7 cellular contexts compared by ENCODE assay signal in the genomic region with DNA sequence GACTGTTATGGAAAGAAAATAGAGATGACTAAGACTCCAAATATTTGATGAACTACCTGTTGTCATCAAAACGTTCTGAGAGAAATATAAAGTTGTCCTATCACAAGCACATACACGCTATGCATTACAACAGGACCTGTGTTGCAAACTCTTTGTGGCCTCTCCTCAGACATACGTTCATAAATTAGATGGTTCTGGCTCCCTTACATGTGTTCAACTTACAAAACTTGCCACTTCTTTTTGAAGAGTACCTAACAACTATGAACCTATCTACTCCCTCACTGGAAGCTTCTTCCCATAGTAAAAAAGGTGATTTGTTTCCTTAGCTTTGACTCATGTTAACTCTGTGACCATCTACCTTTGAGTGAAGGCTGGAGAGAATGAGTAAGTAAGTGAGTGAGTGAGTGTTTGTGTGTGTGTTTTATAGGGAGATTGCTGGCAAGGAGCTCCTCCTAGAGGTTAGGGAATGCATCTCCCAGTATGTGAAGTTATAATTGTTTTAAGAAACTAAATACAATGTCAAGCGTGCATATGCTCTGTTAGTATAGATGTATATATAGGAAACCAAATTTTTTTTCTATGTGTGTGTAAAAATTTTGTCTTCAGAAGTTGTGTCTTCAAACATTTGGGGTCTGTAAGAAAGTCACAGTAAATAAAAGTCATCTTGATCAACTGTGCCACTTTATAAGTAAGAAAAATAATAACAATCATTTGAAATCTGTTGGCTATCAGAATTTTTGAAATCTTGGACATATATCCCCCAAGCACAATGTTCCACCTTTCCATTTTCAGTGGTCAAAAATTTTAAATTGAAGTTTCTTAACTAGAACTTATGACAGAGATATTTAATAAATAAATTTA.
DNase-seq lines count a peak whose midpoint lies in the region; ATAC-seq and TF ChIP-seq lines count a peak whose summit lies in the region.

No MANE protein-coding gene starts in this region.

- H3K4me3 ChIP-seq in GM23338 (no peak overlapping the region), right atrium auricular region (no peak overlapping the region), spleen (no peak overlapping the region)

- H3K4me1 Mint-ChIP-seq in GM23338: no peaks in the 10 kb centered on the region
- no peaks in the 10 kb centered on the region for H3K4me1 Mint-ChIP-seq in activated T-helper 17 cell treated with anti-CD3 and anti-CD28 coated beads, Interleukin-2, amount 50 U/mL, for 72 hours

- TF ChIP-seq POLR2A in spleen (IDR thresholded peaks at IDR 0.05): no peak

- ATAC-seq in GM23338: peak; percentile 80
- ATAC-seq in activated T-helper 17 cell treated with anti-CD3 and anti-CD28 coated beads, Interleukin-2, amount 50 U/mL, for 72 hours (replicated peaks): peak; percentile 96

- intact Hi-C loops in spleen (cut with DNase I; ENCODE audit: low total_unique reads): no loop called here

- H3K27ac ChIP-seq in GM23338 (ENCODE audit: low read depth) (no peak overlapping the region), right atrium auricular region (no peak overlapping the region), spleen (no peak overlapping the region)

- H3K4me2 ChIP-seq in GM23338: no peak overlapping the region

- no peaks in the 10 kb centered on the region for H3K79me2 ChIP-seq in GM23338 (replicated peaks; ENCODE audit: insufficient read depth)

- H3K9me2 ChIP-seq in GM23338 (ENCODE audit: insufficient read depth): no peaks in the 10 kb centered on the region

- no peaks in the 10 kb centered on the region for H3K27me3 Mint-ChIP-seq in GM23338 (ENCODE audit: insufficient read depth, low read depth, poor library complexity)
- peaks cover 4% of the 10 kb centered on the region for H3K27me3 Mint-ChIP-seq in activated T-helper 17 cell treated with anti-CD3 and anti-CD28 coated beads, Interleukin-2, amount 50 U/mL, for 72 hours

- H3K27ac Mint-ChIP-seq in GM23338: no peak overlapping the region
- no peak overlapping the region for H3K27ac Mint-ChIP-seq in activated T-helper 17 cell treated with anti-CD3 and anti-CD28 coated beads, Interleukin-2, amount 50 U/mL, for 72 hours

- 50 to 63% (median 57%) methylated on average over 4 of the region's 4 CpGs for WGBS in spleen, 5 donors

- H3K4me1 ChIP-seq in GM23338 (ENCODE audit: insufficient read depth): no peaks in the 10 kb centered on the region
- H3K4me1 ChIP-seq in right atrium auricular region: no peaks in the 10 kb centered on the region
- H3K4me1 ChIP-seq in spleen: no peaks in the 10 kb centered on the region

- no peak overlapping the region for H2AFZ ChIP-seq in GM23338

- H3K27me3 ChIP-seq in GM23338 (ENCODE audit: insufficient read depth) (no peaks in the 10 kb centered on the region), right atrium auricular region (no peaks in the 10 kb centered on the region), spleen (replicated peaks in 1 of 7) (no peaks in the 10 kb centered on the region)

- DNase-seq in GDM1 (lab: John Stamatoyannopoulos, UW) (peak; percentile 57), GM23338 (ENCODE audit: low spot score) (peak; percentile 63), NCI-H1048 (lab: John Stamatoyannopoulos, UW) (peak; percentile 16), right atrium auricular region (ENCODE audit: low spot score) (no peak), spleen (no peak), DMS153 treated with DMSO at 0.1 percent for 48 hours (lab: John Stamatoyannopoulos, UW; ENCODE audit: unreplicated experiment) (no peak)

- H3K36me3 Mint-ChIP-seq in GM23338 (ENCODE audit: low read depth): peaks cover 2% of the 10 kb centered on the region; the same call in 1 of the 3 replicates
- no peaks in the 10 kb centered on the region for H3K36me3 Mint-ChIP-seq in activated T-helper 17 cell treated with anti-CD3 and anti-CD28 coated beads, Interleukin-2, amount 50 U/mL, for 72 hours (ENCODE audit: low read depth)

- peak; percentile 78 to 81 for TF ChIP-seq CTCF in GM23338 (conservative IDR thresholded peaks at IDR 0.05; ENCODE audit: low read depth in 2 of 2)
- TF ChIP-seq CTCF in right atrium auricular region (IDR thresholded peaks at IDR 0.05): peak; percentile 33 to 72
- peak in 7 of 11 experiments; percentile 23 to 46 (median 41) for TF ChIP-seq CTCF in spleen (IDR thresholded peaks at IDR 0.05 in 8 of 11, conservative IDR thresholded peaks at IDR 0.05 in 3 of 11)

- H4K20me1 ChIP-seq in GM23338 (replicated peaks; ENCODE audit: insufficient read depth): no peaks in the 10 kb centered on the region

- H3K9me3 ChIP-seq in right atrium auricular region (no peaks in the 10 kb centered on the region), spleen (no peaks in the 10 kb centered on the region)

- no peaks in the 10 kb centered on the region for H3F3A ChIP-seq in GM23338 (replicated peaks; ENCODE audit: low read depth)

- H3K9me3 Mint-ChIP-seq in GM23338: peaks cover 2% of the 10 kb centered on the region; the same call in 1 of the 3 replicates
- no peaks in the 10 kb centered on the region for H3K9me3 Mint-ChIP-seq in activated T-helper 17 cell treated with anti-CD3 and anti-CD28 coated beads, Interleukin-2, amount 50 U/mL, for 72 hours

- H3K4me3 Mint-ChIP-seq in GM23338: no peak overlapping the region
- H3K4me3 Mint-ChIP-seq in activated T-helper 17 cell treated with anti-CD3 and anti-CD28 coated beads, Interleukin-2, amount 50 U/mL, for 72 hours: no peak overlapping the region

- H3K36me3 ChIP-seq in GM23338 (ENCODE audit: insufficient read depth) (no peaks in the 10 kb centered on the region), right atrium auricular region (no peaks in the 10 kb centered on the region), spleen (no peaks in the 10 kb centered on the region)

TF ChIP-seq in GM23338, 12 proteins besides CTCF, POLR2A, EP300 and RAD21:
- TF ChIP-seq POLR2AphosphoS5 (IDR thresholded peaks at IDR 0.05; ENCODE audit: low read depth) (no peak), CREB1 (CRISPR knock-in tag; IDR thresholded peaks at IDR 0.05; ENCODE audit: low read depth) (no peak), JUNB (IDR thresholded peaks at IDR 0.05; ENCODE audit: unreplicated experiment) (no peak), EZH2 (IDR thresholded peaks at IDR 0.05; ENCODE audit: low read depth, unreplicated experiment) (no peak), EZH2phosphoT487 (IDR thresholded peaks at IDR 0.05; ENCODE audit: unreplicated experiment) (no peak)
- TF ChIP-seq, protein P1, sequence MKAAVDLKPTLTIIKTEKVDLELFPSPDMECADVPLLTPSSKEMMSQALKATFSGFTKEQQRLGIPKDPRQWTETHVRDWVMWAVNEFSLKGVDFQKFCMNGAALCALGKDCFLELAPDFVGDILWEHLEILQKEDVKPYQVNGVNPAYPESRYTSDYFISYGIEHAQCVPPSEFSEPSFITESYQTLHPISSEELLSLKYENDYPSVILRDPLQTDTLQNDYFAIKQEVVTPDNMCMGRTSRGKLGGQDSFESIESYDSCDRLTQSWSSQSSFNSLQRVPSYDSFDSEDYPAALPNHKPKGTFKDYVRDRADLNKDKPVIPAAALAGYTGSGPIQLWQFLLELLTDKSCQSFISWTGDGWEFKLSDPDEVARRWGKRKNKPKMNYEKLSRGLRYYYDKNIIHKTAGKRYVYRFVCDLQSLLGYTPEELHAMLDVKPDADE (IDR thresholded peaks at IDR 0.05): no peak

Comparison
In these comparisons a context has a peak if more than half of its experiments do, and no peak if none do; other contexts are left out.
1. DNase-seq: peak in GDM1 (single experiment), GM23338 (single experiment) and NCI-H1048 (single experiment); none in right atrium auricular region (single experiment), spleen (single experiment) and DMS153 treated with DMSO at 0.1 percent for 48 hours (single experiment).
2. Peak in every context shown above with its lines, with median percentiles within 50 percentile points of each other: CTCF ChIP-seq.